In the genomic region with DNA sequence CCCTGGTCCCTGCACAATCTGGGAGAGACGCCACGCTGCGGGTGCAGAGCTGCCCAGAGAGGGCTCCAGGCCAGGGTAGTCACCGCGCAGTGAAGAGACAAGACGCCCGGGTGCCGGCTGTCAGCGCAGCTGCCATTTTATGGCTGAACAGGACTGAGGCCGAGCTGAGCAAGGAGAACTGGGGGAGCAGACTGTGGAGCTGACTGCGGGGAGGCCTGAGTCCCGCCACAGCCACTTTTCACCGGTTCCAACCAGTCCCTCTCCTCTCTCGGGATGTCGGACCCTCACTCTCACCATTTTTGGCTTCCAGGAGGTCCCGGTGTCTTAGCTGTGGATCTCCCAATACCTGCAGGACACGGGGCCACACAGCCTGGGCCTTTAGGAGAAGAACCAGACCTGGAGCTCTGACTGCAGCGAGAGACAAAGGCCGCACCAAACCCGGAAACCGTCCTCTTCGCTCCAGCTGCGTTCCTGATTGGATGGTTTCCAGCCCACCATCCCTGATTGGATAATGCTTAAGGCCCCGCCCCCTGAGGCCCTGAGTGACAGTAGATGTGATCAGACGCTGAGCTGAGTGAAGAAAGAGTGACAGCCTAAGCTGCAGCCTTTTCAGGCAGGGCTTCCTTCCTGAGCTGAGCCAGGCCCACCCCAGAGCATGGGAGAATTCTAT, we compare ENCODE assay signal across 1 cellular context.
TF ChIP-seq lines count a peak whose summit lies in the region.

A gene (minus strand): TSS at position 422 of the 670 bp plus-strand sequence. CDS start 125 bp downstream, at position 297.

TF ChIP-seq in HepG2, 621 proteins besides CTCF, POLR2A, EP300 and RAD21 (continues in another document):
- TF ChIP-seq, protein P1, sequence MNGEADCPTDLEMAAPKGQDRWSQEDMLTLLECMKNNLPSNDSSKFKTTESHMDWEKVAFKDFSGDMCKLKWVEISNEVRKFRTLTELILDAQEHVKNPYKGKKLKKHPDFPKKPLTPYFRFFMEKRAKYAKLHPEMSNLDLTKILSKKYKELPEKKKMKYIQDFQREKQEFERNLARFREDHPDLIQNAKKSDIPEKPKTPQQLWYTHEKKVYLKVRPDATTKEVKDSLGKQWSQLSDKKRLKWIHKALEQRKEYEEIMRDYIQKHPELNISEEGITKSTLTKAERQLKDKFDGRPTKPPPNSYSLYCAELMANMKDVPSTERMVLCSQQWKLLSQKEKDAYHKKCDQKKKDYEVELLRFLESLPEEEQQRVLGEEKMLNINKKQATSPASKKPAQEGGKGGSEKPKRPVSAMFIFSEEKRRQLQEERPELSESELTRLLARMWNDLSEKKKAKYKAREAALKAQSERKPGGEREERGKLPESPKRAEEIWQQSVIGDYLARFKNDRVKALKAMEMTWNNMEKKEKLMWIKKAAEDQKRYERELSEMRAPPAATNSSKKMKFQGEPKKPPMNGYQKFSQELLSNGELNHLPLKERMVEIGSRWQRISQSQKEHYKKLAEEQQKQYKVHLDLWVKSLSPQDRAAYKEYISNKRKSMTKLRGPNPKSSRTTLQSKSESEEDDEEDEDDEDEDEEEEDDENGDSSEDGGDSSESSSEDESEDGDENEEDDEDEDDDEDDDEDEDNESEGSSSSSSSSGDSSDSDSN (CRISPR knock-in tag; IDR thresholded peaks at IDR 0.05), result peak; percentile 48
- TF ChIP-seq CBX1 (IDR thresholded peaks at IDR 0.05; ENCODE audit: low read depth), result peak; percentile 50
- TF ChIP-seq TBX2 (CRISPR knock-in tag; IDR thresholded peaks at IDR 0.05; ENCODE audit: borderline replicate concordance), result peak; percentile 33; the same call in 1 of the 2 replicates
- no peak for TF ChIP-seq ZNF354B (CRISPR knock-in tag; IDR thresholded peaks at IDR 0.05)
- TF ChIP-seq NFYB (CRISPR knock-in tag; IDR thresholded peaks at IDR 0.05), result peak; percentile 96
- TF ChIP-seq DPF2 (CRISPR knock-in tag; IDR thresholded peaks at IDR 0.05; ENCODE audit: borderline replicate concordance, low read depth), result no peak
- TF ChIP-seq, protein P2, sequence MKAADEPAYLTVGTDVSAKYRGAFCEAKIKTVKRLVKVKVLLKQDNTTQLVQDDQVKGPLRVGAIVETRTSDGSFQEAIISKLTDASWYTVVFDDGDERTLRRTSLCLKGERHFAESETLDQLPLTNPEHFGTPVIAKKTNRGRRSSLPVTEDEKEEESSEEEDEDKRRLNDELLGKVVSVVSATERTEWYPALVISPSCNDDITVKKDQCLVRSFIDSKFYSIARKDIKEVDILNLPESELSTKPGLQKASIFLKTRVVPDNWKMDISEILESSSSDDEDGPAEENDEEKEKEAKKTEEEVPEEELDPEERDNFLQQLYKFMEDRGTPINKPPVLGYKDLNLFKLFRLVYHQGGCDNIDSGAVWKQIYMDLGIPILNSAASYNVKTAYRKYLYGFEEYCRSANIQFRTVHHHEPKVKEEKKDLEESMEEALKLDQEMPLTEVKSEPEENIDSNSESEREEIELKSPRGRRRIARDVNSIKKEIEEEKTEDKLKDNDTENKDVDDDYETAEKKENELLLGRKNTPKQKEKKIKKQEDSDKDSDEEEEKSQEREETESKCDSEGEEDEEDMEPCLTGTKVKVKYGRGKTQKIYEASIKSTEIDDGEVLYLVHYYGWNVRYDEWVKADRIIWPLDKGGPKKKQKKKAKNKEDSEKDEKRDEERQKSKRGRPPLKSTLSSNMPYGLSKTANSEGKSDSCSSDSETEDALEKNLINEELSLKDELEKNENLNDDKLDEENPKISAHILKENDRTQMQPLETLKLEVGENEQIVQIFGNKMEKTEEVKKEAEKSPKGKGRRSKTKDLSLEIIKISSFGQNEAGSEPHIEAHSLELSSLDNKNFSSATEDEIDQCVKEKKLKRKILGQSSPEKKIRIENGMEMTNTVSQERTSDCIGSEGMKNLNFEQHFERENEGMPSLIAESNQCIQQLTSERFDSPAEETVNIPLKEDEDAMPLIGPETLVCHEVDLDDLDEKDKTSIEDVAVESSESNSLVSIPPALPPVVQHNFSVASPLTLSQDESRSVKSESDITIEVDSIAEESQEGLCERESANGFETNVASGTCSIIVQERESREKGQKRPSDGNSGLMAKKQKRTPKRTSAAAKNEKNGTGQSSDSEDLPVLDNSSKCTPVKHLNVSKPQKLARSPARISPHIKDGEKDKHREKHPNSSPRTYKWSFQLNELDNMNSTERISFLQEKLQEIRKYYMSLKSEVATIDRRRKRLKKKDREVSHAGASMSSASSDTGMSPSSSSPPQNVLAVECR (CRISPR knock-in tag; IDR thresholded peaks at IDR 0.05; ENCODE audit: borderline replicate concordance), result peak; percentile 62; the same call in 1 of the 2 replicates
- TF ChIP-seq ZNF558 (CRISPR knock-in tag; IDR thresholded peaks at IDR 0.05; ENCODE audit: borderline replicate concordance), result no peak
- TF ChIP-seq HOXA7 (CRISPR knock-in tag; IDR thresholded peaks at IDR 0.05), result no peak
- no peak for TF ChIP-seq MAFK (conservative IDR thresholded peaks at IDR 0.05 in 1 of 2, IDR thresholded peaks at IDR 0.05 in 1 of 2; ENCODE audit: low read length in 2 of 2)
- peak; percentile 77; the same call in 1 of the 2 replicates for TF ChIP-seq DNMT3B (CRISPR knock-in tag; conservative IDR thresholded peaks at IDR 0.05)
- TF ChIP-seq ZMAT3 (CRISPR knock-in tag; conservative IDR thresholded peaks at IDR 0.05), result no peak
- TF ChIP-seq MTF1 (CRISPR knock-in tag; IDR thresholded peaks at IDR 0.05), result no peak
- TF ChIP-seq TAF1 (CRISPR knock-in tag; IDR thresholded peaks at IDR 0.05), result peak; percentile 69
- no peak for TF ChIP-seq NFKBIZ (CRISPR knock-in tag; IDR thresholded peaks at IDR 0.05)
- TF ChIP-seq HNRNPH1 (optimal IDR thresholded peaks at IDR 0.05; ENCODE audit: low read depth, low read length), result no peak
- TF ChIP-seq, protein P3, sequence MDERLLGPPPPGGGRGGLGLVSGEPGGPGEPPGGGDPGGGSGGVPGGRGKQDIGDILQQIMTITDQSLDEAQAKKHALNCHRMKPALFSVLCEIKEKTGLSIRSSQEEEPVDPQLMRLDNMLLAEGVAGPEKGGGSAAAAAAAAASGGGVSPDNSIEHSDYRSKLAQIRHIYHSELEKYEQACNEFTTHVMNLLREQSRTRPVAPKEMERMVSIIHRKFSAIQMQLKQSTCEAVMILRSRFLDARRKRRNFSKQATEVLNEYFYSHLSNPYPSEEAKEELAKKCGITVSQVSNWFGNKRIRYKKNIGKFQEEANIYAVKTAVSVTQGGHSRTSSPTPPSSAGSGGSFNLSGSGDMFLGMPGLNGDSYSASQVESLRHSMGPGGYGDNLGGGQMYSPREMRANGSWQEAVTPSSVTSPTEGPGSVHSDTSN (CRISPR knock-in tag; IDR thresholded peaks at IDR 0.05), result peak; percentile 92
- TF ChIP-seq ZFP36 (IDR thresholded peaks at IDR 0.05; ENCODE audit: borderline replicate concordance, low read depth, low read length, partially characterized antibody), result no peak
- TF ChIP-seq REL (CRISPR knock-in tag; conservative IDR thresholded peaks at IDR 0.05), result no peak
- no peak for TF ChIP-seq RCOR2 (CRISPR knock-in tag; IDR thresholded peaks at IDR 0.05)
- peak; percentile 89 for TF ChIP-seq ELF1 (CRISPR knock-in tag; IDR thresholded peaks at IDR 0.05)
- TF ChIP-seq PRMT3 (CRISPR knock-in tag; IDR thresholded peaks at IDR 0.05; ENCODE audit: borderline replicate concordance, low read depth), result no peak
- TF ChIP-seq POGZ (CRISPR knock-in tag; IDR thresholded peaks at IDR 0.05), result peak; percentile 44; the same call in 1 of the 2 replicates
- no peak for TF ChIP-seq PHB2 (IDR thresholded peaks at IDR 0.05; ENCODE audit: partially characterized antibody)
- 0 out of 2 replicates have a peak, but pooled peaks have one; percentile 55 for TF ChIP-seq KMT2A (CRISPR knock-in tag; IDR thresholded peaks at IDR 0.05)
- TF ChIP-seq, protein P4, sequence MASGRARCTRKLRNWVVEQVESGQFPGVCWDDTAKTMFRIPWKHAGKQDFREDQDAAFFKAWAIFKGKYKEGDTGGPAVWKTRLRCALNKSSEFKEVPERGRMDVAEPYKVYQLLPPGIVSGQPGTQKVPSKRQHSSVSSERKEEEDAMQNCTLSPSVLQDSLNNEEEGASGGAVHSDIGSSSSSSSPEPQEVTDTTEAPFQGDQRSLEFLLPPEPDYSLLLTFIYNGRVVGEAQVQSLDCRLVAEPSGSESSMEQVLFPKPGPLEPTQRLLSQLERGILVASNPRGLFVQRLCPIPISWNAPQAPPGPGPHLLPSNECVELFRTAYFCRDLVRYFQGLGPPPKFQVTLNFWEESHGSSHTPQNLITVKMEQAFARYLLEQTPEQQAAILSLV (CRISPR knock-in tag; IDR thresholded peaks at IDR 0.05; ENCODE audit: borderline replicate concordance), result 0 out of 2 replicates have a peak, but pooled peaks have one; percentile 33
- TF ChIP-seq, protein P5, sequence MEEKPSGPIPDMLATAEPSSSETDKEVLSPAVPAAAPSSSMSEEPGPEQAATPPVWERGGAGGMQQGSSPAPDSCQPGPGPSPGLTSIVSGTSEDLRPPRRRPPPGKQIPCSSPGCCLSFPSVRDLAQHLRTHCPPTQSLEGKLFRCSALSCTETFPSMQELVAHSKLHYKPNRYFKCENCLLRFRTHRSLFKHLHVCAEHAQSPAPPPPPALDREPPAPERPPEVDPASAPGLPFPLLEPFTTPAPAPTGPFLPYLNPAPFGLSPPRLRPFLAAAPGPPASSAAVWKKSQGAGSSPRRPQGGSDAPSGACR (CRISPR knock-in tag; IDR thresholded peaks at IDR 0.05), result no peak
- TF ChIP-seq SRF (IDR thresholded peaks at IDR 0.05; ENCODE audit: low read depth, low read length), result peak; percentile 66; the same call in 1 of the 2 replicates
- no peak for TF ChIP-seq ZFAT (CRISPR knock-in tag; conservative IDR thresholded peaks at IDR 0.05)
- TF ChIP-seq, protein P6, sequence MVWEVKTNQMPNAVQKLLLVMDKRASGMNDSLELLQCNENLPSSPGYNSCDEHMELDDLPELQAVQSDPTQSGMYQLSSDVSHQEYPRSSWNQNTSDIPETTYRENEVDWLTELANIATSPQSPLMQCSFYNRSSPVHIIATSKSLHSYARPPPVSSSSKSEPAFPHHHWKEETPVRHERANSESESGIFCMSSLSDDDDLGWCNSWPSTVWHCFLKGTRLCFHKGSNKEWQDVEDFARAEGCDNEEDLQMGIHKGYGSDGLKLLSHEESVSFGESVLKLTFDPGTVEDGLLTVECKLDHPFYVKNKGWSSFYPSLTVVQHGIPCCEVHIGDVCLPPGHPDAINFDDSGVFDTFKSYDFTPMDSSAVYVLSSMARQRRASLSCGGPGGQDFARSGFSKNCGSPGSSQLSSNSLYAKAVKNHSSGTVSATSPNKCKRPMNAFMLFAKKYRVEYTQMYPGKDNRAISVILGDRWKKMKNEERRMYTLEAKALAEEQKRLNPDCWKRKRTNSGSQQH (CRISPR knock-in tag; IDR thresholded peaks at IDR 0.05; ENCODE audit: low read depth), result 0 out of 2 replicates have a peak, but pooled peaks have one; percentile 34
- TF ChIP-seq ZNF343 (CRISPR knock-in tag; IDR thresholded peaks at IDR 0.05), result no peak
- TF ChIP-seq SP4 (CRISPR knock-in tag; IDR thresholded peaks at IDR 0.05), result peak; percentile 76
- 0 out of 2 replicates have a peak, but pooled peaks have one; percentile 42 for TF ChIP-seq SIN3A (IDR thresholded peaks at IDR 0.05; ENCODE audit: borderline replicate concordance, low read depth, low read length)
- no peak for TF ChIP-seq ZNF839 (CRISPR knock-in tag; IDR thresholded peaks at IDR 0.05; ENCODE audit: borderline replicate concordance)
- TF ChIP-seq, protein P7, sequence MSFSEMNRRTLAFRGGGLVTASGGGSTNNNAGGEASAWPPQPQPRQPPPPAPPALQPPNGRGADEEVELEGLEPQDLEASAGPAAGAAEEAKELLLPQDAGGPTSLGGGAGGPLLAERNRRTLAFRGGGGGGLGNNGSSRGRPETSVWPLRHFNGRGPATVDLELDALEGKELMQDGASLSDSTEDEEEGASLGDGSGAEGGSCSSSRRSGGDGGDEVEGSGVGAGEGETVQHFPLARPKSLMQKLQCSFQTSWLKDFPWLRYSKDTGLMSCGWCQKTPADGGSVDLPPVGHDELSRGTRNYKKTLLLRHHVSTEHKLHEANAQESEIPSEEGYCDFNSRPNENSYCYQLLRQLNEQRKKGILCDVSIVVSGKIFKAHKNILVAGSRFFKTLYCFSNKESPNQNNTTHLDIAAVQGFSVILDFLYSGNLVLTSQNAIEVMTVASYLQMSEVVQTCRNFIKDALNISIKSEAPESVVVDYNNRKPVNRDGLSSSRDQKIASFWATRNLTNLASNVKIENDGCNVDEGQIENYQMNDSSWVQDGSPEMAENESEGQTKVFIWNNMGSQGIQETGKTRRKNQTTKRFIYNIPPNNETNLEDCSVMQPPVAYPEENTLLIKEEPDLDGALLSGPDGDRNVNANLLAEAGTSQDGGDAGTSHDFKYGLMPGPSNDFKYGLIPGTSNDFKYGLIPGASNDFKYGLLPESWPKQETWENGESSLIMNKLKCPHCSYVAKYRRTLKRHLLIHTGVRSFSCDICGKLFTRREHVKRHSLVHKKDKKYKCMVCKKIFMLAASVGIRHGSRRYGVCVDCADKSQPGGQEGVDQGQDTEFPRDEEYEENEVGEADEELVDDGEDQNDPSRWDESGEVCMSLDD (CRISPR knock-in tag; IDR thresholded peaks at IDR 0.05; ENCODE audit: borderline replicate concordance), result no peak
- TF ChIP-seq MXI1 (IDR thresholded peaks at IDR 0.05; ENCODE audit: borderline replicate concordance, low read depth, low read length), result peak; percentile 26; the same call in 1 of the 3 replicates
- no peak for TF ChIP-seq GLI4 (CRISPR knock-in tag; IDR thresholded peaks at IDR 0.05; ENCODE audit: borderline replicate concordance)
- TF ChIP-seq ASH2L (IDR thresholded peaks at IDR 0.05; ENCODE audit: insufficient read length, low read depth, low read length), result peak; percentile 40
- TF ChIP-seq, protein P8, sequence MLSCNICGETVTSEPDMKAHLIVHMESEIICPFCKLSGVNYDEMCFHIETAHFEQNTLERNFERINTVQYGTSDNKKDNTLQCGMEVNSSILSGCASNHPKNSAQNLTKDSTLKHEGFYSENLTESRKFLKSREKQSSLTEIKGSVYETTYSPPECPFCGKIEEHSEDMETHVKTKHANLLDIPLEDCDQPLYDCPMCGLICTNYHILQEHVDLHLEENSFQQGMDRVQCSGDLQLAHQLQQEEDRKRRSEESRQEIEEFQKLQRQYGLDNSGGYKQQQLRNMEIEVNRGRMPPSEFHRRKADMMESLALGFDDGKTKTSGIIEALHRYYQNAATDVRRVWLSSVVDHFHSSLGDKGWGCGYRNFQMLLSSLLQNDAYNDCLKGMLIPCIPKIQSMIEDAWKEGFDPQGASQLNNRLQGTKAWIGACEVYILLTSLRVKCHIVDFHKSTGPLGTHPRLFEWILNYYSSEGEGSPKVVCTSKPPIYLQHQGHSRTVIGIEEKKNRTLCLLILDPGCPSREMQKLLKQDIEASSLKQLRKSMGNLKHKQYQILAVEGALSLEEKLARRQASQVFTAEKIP (CRISPR knock-in tag; IDR thresholded peaks at IDR 0.05; ENCODE audit: borderline replicate concordance), result no peak
- peak; percentile 51; the same call in 1 of the 2 replicates for TF ChIP-seq KAT8 (CRISPR knock-in tag; IDR thresholded peaks at IDR 0.05)
- TF ChIP-seq, protein P9, sequence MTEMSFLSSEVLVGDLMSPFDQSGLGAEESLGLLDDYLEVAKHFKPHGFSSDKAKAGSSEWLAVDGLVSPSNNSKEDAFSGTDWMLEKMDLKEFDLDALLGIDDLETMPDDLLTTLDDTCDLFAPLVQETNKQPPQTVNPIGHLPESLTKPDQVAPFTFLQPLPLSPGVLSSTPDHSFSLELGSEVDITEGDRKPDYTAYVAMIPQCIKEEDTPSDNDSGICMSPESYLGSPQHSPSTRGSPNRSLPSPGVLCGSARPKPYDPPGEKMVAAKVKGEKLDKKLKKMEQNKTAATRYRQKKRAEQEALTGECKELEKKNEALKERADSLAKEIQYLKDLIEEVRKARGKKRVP (CRISPR knock-in tag; IDR thresholded peaks at IDR 0.05), result 0 out of 4 replicates have a peak, but pooled peaks of 1 of the 2 experiments have one; percentile 23
